22 cellular contexts compared by ENCODE assay signal in the genomic region with DNA sequence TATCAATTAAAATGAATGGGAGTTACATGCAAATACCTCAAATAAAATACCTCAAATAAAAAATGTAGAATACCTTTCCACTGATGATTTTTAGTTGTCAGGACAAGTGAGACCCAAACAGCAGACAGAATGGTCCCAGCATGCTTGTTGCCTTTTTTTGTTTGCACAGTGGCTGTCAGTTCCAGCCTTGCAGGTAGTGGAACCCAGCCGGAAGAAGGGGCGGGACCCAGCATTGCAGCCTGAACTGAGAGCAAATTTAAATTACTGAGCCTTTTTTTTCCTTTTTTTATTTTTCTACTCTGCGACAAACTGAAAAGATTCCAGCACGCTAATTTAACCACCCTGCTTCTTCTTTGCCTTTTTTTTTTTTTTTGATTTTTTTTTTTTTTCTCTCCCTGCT.
"Had no signal": no experiment of that assay in that cellular context is flagged by ENCODE, and none has a peak within 500 bp of the region (broad histone marks: within the 10 kb centered on the region; RNA-seq: fewer than 3 reads in every experiment).

No MANE protein-coding gene starts in this region.

- H2AFZ ChIP-seq: parathyroid adenoma had no signal

- ATAC-seq: activated T-cell treated with anti-CD3 and anti-CD28 coated beads, Interleukin-2, amount 50 U/mL, for 72 hours; esophagus mucosa; gastrocnemius medialis; heart left ventricle; naive thymus-derived CD8-positive, alpha-beta T cell; stimulated activated effector memory CD8-positive, alpha-beta T cell treated with anti-CD3 and anti-CD28 coated beads, Interleukin-12 subunit alpha, Interleukin-12 subunit beta, amount 100 ng/mL, for 72 hours had no signal

- H3K27ac Mint-ChIP-seq: activated naive CD4-positive, alpha-beta T cell treated with anti-CD3 and anti-CD28 coated beads, Interleukin-2, amount 50 U/mL, for 24 hours; activated T-cell treated with anti-CD3 and anti-CD28 coated beads, Interleukin-2, amount 50 U/mL, for 72 hours; naive thymus-derived CD8-positive, alpha-beta T cell; stimulated activated effector memory CD8-positive, alpha-beta T cell treated with anti-CD3 and anti-CD28 coated beads, Interleukin-12 subunit alpha, Interleukin-12 subunit beta, amount 100 ng/mL, for 72 hours; T-helper 1 cell treated with Interleukin-12 subunit alpha and Interleukin-12 subunit beta and Interleukin-4 antibody, amounts not matched to agents 30 μg/mL and 1 μg/mL, for 36 hours had no signal

- H3K36me3 Mint-ChIP-seq: activated naive CD4-positive, alpha-beta T cell treated with anti-CD3 and anti-CD28 coated beads, Interleukin-2, amount 50 U/mL, for 24 hours; naive thymus-derived CD8-positive, alpha-beta T cell; stimulated activated effector memory CD8-positive, alpha-beta T cell treated with anti-CD3 and anti-CD28 coated beads, Interleukin-12 subunit alpha, Interleukin-12 subunit beta, amount 100 ng/mL, for 72 hours had no signal

- H3K9me3 Mint-ChIP-seq: activated naive CD4-positive, alpha-beta T cell treated with anti-CD3 and anti-CD28 coated beads, Interleukin-2, amount 50 U/mL, for 24 hours; activated T-cell treated with anti-CD3 and anti-CD28 coated beads, Interleukin-2, amount 50 U/mL, for 72 hours; naive thymus-derived CD8-positive, alpha-beta T cell; stimulated activated effector memory CD8-positive, alpha-beta T cell treated with anti-CD3 and anti-CD28 coated beads, Interleukin-12 subunit alpha, Interleukin-12 subunit beta, amount 100 ng/mL, for 72 hours; T-helper 1 cell treated with Interleukin-12 subunit alpha and Interleukin-12 subunit beta and Interleukin-4 antibody, amounts not matched to agents 30 μg/mL and 1 μg/mL, for 36 hours had no signal

- DNase-seq: activated CD4-positive, alpha-beta T cell treated with anti-CD3 and anti-CD28 coated beads for 1 hour; activated CD8-positive, alpha-beta memory T cell treated with anti-CD3 and anti-CD28 coated beads for 24 hours; activated CD8-positive, alpha-beta memory T cell treated with anti-CD3 and anti-CD28 coated beads, Interleukin-2, amount 50 U/mL, for 48 hours; activated effector memory CD4-positive, alpha-beta T cell treated with anti-CD3 and anti-CD28 coated beads, Interleukin-2, amount 50 U/mL, for 16 hours; activated T-cell treated with anti-CD3 and anti-CD28 coated beads, Interleukin-2, amount 50 U/mL, for 72 hours; cerebellar nuclear complex; cortex of kidney; effector CD4-positive, alpha-beta T cell; gastrocnemius medialis; heart left ventricle; mesenchymal stem cell; naive thymus-derived CD8-positive, alpha-beta T cell; sigmoid colon; stimulated activated CD4-positive, alpha-beta T cell treated with anti-CD3 and anti-CD28 coated beads, Interleukin-4, amount 100 ng/mL, for 24 hours had no signal

- H3K4me3 Mint-ChIP-seq: activated naive CD4-positive, alpha-beta T cell treated with anti-CD3 and anti-CD28 coated beads, Interleukin-2, amount 50 U/mL, for 24 hours; activated T-cell treated with anti-CD3 and anti-CD28 coated beads, Interleukin-2, amount 50 U/mL, for 72 hours; naive thymus-derived CD8-positive, alpha-beta T cell; stimulated activated effector memory CD8-positive, alpha-beta T cell treated with anti-CD3 and anti-CD28 coated beads, Interleukin-12 subunit alpha, Interleukin-12 subunit beta, amount 100 ng/mL, for 72 hours; T-helper 1 cell treated with Interleukin-12 subunit alpha and Interleukin-12 subunit beta and Interleukin-4 antibody, amounts not matched to agents 30 μg/mL and 1 μg/mL, for 36 hours had no signal

- H3K79me2 ChIP-seq: parathyroid adenoma had no signal

- H3K36me3 ChIP-seq: ascending aorta, gastrocnemius medialis, heart left ventricle, sigmoid colon, thoracic aorta had no signal

- H3K4me1 Mint-ChIP-seq: activated naive CD4-positive, alpha-beta T cell treated with anti-CD3 and anti-CD28 coated beads, Interleukin-2, amount 50 U/mL, for 24 hours; naive thymus-derived CD8-positive, alpha-beta T cell; stimulated activated effector memory CD8-positive, alpha-beta T cell treated with anti-CD3 and anti-CD28 coated beads, Interleukin-12 subunit alpha, Interleukin-12 subunit beta, amount 100 ng/mL, for 72 hours had no signal

- H3K4me3 ChIP-seq: ascending aorta, gastrocnemius medialis, heart left ventricle, sigmoid colon, thoracic aorta had no signal

- H3K27me3 ChIP-seq: ascending aorta, gastrocnemius medialis, heart left ventricle, sigmoid colon had no signal

- H3K4me1 ChIP-seq: ascending aorta, gastrocnemius medialis, heart left ventricle, parathyroid adenoma, sigmoid colon had no signal

- H3K27ac ChIP-seq: ascending aorta, gastrocnemius medialis, heart left ventricle, parathyroid adenoma, sigmoid colon, thoracic aorta, VCaP had no signal
